ENCODE assay signal across 20 cellular contexts in the genomic region with DNA sequence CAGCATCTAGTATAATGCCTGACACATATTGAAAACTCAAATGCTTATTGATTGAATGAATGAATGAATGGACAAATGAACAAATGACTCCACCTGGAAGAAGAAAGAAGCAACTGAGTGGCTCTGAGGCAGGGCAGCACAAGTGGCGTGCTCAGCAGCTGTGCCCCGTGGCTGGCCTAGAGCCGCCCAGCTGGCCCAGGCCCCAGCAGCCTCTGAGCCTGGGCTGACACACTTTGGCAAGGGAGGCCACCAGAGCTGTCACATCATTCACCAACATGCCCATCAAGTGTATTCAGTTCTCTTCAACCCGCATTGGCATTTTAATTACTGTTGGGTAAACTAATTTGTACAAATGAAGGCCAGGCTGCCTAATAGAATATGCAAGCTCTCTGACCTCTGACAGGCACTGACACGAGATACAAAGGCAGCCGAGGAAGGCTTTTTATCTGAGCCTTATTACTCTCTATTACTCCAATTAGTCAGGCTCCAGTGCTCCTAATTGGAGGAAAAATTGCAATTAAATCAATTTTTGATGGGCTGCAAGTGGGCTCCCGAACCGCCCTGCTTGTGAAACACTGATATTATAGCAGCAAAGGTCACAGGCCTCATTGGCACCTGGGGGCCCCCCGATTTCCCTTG. TPM values are rescaled to one million over a fixed set of nuclear protein-coding genes. Genes with fewer than 3 reads are reported as not detected.
DNase-seq lines count a peak whose midpoint lies in the region; ATAC-seq and TF ChIP-seq lines count a peak whose summit lies in the region.
"Had no signal": no experiment of that assay in that cellular context is flagged by ENCODE, and none has a peak within 500 bp of the region (broad histone marks: within the 10 kb centered on the region; RNA-seq: fewer than 3 reads in every experiment).

No MANE protein-coding gene starts in this region.

- H4K8ac ChIP-seq in neuronal stem cell (ENCODE audit: low read depth, low read length), result no peak overlapping the region

- no peak overlapping the region for H2AFZ ChIP-seq in neuronal stem cell (ENCODE audit: low read length)

- no peak overlapping the region for H2BK120ac ChIP-seq in neuronal stem cell (ENCODE audit: low read depth, low read length)

- H3K18ac ChIP-seq in neuronal stem cell (ENCODE audit: low read length), result peak overlapping the region; percentile 88

- H3K27me3 ChIP-seq in left ventricle myocardium inferior (ENCODE audit: low read depth) (no peaks in the 10 kb centered on the region), neuronal stem cell (ENCODE audit: control insufficient read depth in 3 of 3, insufficient read depth in 3 of 3, low read depth in 1 of 3, low read length in 3 of 3) (peaks cover 0 to 51% (median 0%) of the 10 kb centered on the region in 3 experiments)
- H3K27me3 ChIP-seq: brain microvascular endothelial cell, colonic mucosa, esophagus squamous epithelium, gastroesophageal sphincter, upper lobe of right lung had no signal

- TF ChIP-seq CTCF in left ventricle myocardium inferior (IDR thresholded peaks at IDR 0.05; ENCODE audit: borderline replicate concordance), result no peak

- H2BK5ac ChIP-seq in neuronal stem cell (ENCODE audit: low read length), result peak overlapping the region; percentile 14

- WGBS in neuronal stem cell (ENCODE audit: extremely low coverage in 2 of 2, insufficient read length in 2 of 2, insufficient replicate concordance in 1 of 2), 2 donors, result no CpG with 5 or more reads among the region's 9 CpGs

- no peak overlapping the region for H3K23ac ChIP-seq in neuronal stem cell (ENCODE audit: low read depth, low read length, poor library complexity)

- H2AK5ac ChIP-seq in neuronal stem cell (ENCODE audit: low read depth, low read length), result peak overlapping the region; percentile 73

- no peak overlapping the region for H3K4ac ChIP-seq in neuronal stem cell (ENCODE audit: low read length)

- no peak overlapping the region for H3K4me2 ChIP-seq in neuronal stem cell (ENCODE audit: insufficient read depth, low read length, poor library complexity, severe bottlenecking)

- no peak for ATAC-seq in GM19035 (IDR thresholded peaks at IDR 0.05; ENCODE audit: unreplicated experiment)
- ATAC-seq: gastroesophageal sphincter; naive thymus-derived CD4-positive, alpha-beta T cell; upper lobe of right lung had no signal

- DNase-seq in Ammon's horn (ENCODE audit: low spot score), result peak; percentile 79
- peak in 46 of 61 donors; percentile 10 to 70 (median 40) for DNase-seq in caudate nucleus (lab: John Stamatoyannopoulos, UW)
- DNase-seq in left ventricle myocardium inferior, result peak; percentile 40
- DNase-seq in neuronal stem cell (ENCODE audit: low spot score), result peak; percentile 69
- no peak for DNase-seq in NCI-H1417 treated with DMSO at 0.1 percent for 48 hours (lab: John Stamatoyannopoulos, UW)
- no peak for DNase-seq in stimulated activated naive CD4-positive, alpha-beta T cell treated with Interleukin-2 at 50 U/mL for 16 hours (lab: John Stamatoyannopoulos, UW)
- DNase-seq in stimulated activated CD4-positive, alpha-beta T cell treated with anti-CD3 and anti-CD28 coated beads, Interleukin-12 subunit alpha, Interleukin-12 subunit beta, amount 100 ng/mL, for 4 hours, result no peak
- DNase-seq: 8988T; activated effector memory CD4-positive, alpha-beta T cell treated with anti-CD3 and anti-CD28 coated beads, Interleukin-2, amount 50 U/mL, for 16 hours; brain microvascular endothelial cell; colonic mucosa; esophagus squamous epithelium; IMR-90; naive thymus-derived CD4-positive, alpha-beta T cell; NCI-H1092 treated with DMSO at 0.1 percent for 48 hours; NK-92 treated with Interleukin-12 subunit alpha and Interleukin-12 subunit beta, amount 100 ng/mL, for 24 hours; stimulated activated CD8-positive, alpha-beta memory T cell treated with anti-CD3 and anti-CD28 coated beads, Interleukin-4, amount 100 ng/mL, for 48 hours; upper lobe of right lung had no signal

- no peaks in the 10 kb centered on the region for H3K9me3 ChIP-seq in left ventricle myocardium inferior (replicated peaks)
- peaks cover 0 to 4% of the 10 kb centered on the region in 2 donors for H3K9me3 ChIP-seq in neuronal stem cell (replicated peaks in 1 of 2; ENCODE audit: control insufficient read depth in 2 of 2, insufficient read depth in 1 of 2, low read depth in 1 of 2, low read length in 2 of 2)
- H3K9me3 ChIP-seq: colonic mucosa, esophagus squamous epithelium, gastroesophageal sphincter, upper lobe of right lung had no signal

- H2BK15ac ChIP-seq in neuronal stem cell (ENCODE audit: low read length), result no peak overlapping the region

- H3K36me3 ChIP-seq in left ventricle myocardium inferior (peaks cover 3% of the 10 kb centered on the region), neuronal stem cell (replicated peaks in 1 of 2; ENCODE audit: control insufficient read depth in 2 of 2, insufficient read depth in 2 of 2, low read length in 2 of 2) (peaks cover 0 to 3% of the 10 kb centered on the region in 2 donors)
- H3K36me3 ChIP-seq: brain microvascular endothelial cell, colonic mucosa had no signal

- no peak overlapping the region for H2BK12ac ChIP-seq in neuronal stem cell (ENCODE audit: low read length)

- no peaks in the 10 kb centered on the region for H3K79me1 ChIP-seq in neuronal stem cell (ENCODE audit: low read depth, low read length)

- H4K91ac ChIP-seq in neuronal stem cell (ENCODE audit: low read depth, low read length, poor library complexity), result no peak overlapping the region

- intact Hi-C loops in left ventricle myocardium inferior (cut with micrococcal nuclease), result no loop called here

- H3K27ac ChIP-seq in caudate nucleus (ENCODE audit: low read depth, low read length) (no peak overlapping the region), left ventricle myocardium inferior (replicated peaks) (no peak overlapping the region), neuronal stem cell (replicated peaks; ENCODE audit: low read length) (peak overlapping the region; percentile 64)
- H3K27ac ChIP-seq: brain microvascular endothelial cell, colonic mucosa, esophagus squamous epithelium, gastroesophageal sphincter, upper lobe of right lung had no signal

- H3K4me3 ChIP-seq in left ventricle myocardium inferior, result no peak overlapping the region
- H3K4me3 ChIP-seq in neuronal stem cell (ENCODE audit: low read length in 2 of 2), result no peak overlapping the region
- H3K4me3 ChIP-seq: colonic mucosa, esophagus squamous epithelium, gastroesophageal sphincter, upper lobe of right lung had no signal

- H3K14ac ChIP-seq in neuronal stem cell (ENCODE audit: low read length), result no peak overlapping the region

- no peak overlapping the region for H3K9ac ChIP-seq in neuronal stem cell (ENCODE audit: low read depth, low read length, poor library complexity)

- H3K4me1 ChIP-seq in left ventricle myocardium inferior (peaks cover 43% of the 10 kb centered on the region), neuronal stem cell (ENCODE audit: control insufficient read depth in 2 of 2, insufficient read depth in 1 of 2, low read depth in 1 of 2, low read length in 2 of 2) (peaks cover 0 to 23% of the 10 kb centered on the region in 2 donors)
- H3K4me1 ChIP-seq: colonic mucosa, gastroesophageal sphincter, upper lobe of right lung had no signal

RNA-seq across cellular contexts. Expression of gene DPCD, which starts 41.8 kb away (rescaled TPM):
- 24.0 TPM for total RNA-seq in left ventricle myocardium inferior
- 39.1 TPM for polyA plus RNA-seq in neuronal stem cell (2013, experiment 1 of 2)
- polyA plus RNA-seq in neuronal stem cell (2013, experiment 2 of 2), result 37.9 TPM

RNA-seq across cellular contexts. Expression of gene POLL, which starts 41.8 kb away (rescaled TPM):
- total RNA-seq in left ventricle myocardium inferior, result 16.7 TPM
- 16.0 TPM for polyA plus RNA-seq in neuronal stem cell (2013, experiment 1 of 2)
- 15.3 TPM for polyA plus RNA-seq in neuronal stem cell (2013, experiment 2 of 2)

Comparison
In these comparisons a context has a peak if more than half of its experiments do, and no peak if none do; other contexts are left out.
1. DNase-seq: peak in Ammon's horn (single experiment), caudate nucleus (46 of 61), left ventricle myocardium inferior (single experiment) and neuronal stem cell (single experiment); none in NCI-H1417 treated with DMSO at 0.1 percent for 48 hours (single experiment), stimulated activated naive CD4-positive, alpha-beta T cell treated with Interleukin-2 at 50 U/mL for 16 hours (single experiment) and stimulated activated CD4-positive, alpha-beta T cell treated with anti-CD3 and anti-CD28 coated beads, Interleukin-12 subunit alpha, Interleukin-12 subunit beta, amount 100 ng/mL, for 4 hours (single experiment).